ENCODE assay signal across 8 cellular contexts in genomic region chr2:74919827-74920226, GRCh38. TPM values are rescaled to one million over a fixed set of nuclear protein-coding genes. Genes with fewer than 3 reads are reported as not detected.
DNase-seq lines count a peak whose midpoint lies in the region; ATAC-seq, FAIRE-seq and TF ChIP-seq lines count a peak whose summit lies in the region.

No MANE protein-coding gene starts in this region.

- peak; percentile 57 for FAIRE-seq in GM19239 (lab: Jason Lieb, UNC)

- no peak overlapping the region for H3K27ac ChIP-seq in AG04450 (ENCODE audit: low read depth, low read length)

- no peak overlapping the region for H3K27ac Mint-ChIP-seq in activated CD4-positive, alpha-beta T cell treated with anti-CD3 and anti-CD28 coated beads for 36 hours

- no peaks in the 10 kb centered on the region for H3K9me3 Mint-ChIP-seq in activated CD4-positive, alpha-beta T cell treated with anti-CD3 and anti-CD28 coated beads for 36 hours (ENCODE audit: low read depth)

- TF ChIP-seq CTCF in AG04450 (IDR thresholded peaks at IDR 0.05; ENCODE audit: low read depth, low read length): peak; percentile 70
- TF ChIP-seq CTCF in kidney epithelial cell (IDR thresholded peaks at IDR 0.05; ENCODE audit: insufficient read depth, low read length, poor library complexity, severe bottlenecking): peak; percentile 84

- no peak for DNase-seq in AG04450 (ENCODE audit: low read depth, low spot score)
- peak; percentile 58 for DNase-seq in GM19239 (ENCODE audit: insufficient read length, low spot score)
- peak; percentile 64 for DNase-seq in NCI-H1694 (lab: John Stamatoyannopoulos, UW)
- DNase-seq in activated CD4-positive, alpha-beta T cell treated with anti-CD3 and anti-CD28 coated beads for 36 hours: peak; percentile 84
- DNase-seq in cerebellum (ENCODE audit: low spot score): peak; percentile 7
- DNase-seq in kidney epithelial cell (ENCODE audit: low read depth): peak; percentile 5
- DNase-seq in stimulated activated CD4-positive, alpha-beta T cell treated with anti-CD3 and anti-CD28 coated beads, Interleukin-1b, Interleukin-23, amount 100 ng/mL, for 24 hours (ENCODE audit: low read depth in 4 of 4, low spot score in 1 of 4): peak; percentile 54 to 61 (median 58)

- H3K4me3 Mint-ChIP-seq in activated CD4-positive, alpha-beta T cell treated with anti-CD3 and anti-CD28 coated beads for 36 hours: no peak overlapping the region

- CTCF ChIA-PET in AG04450 (lab: Charles Lee): interaction anchor here (0.7 to 2.1 kb wide), 8 partner anchors 9 to 708 kb away, joined by 3 to 8 read pairs (median 4); no protein-coding TSS in a partner anchor
- CTCF ChIA-PET in activated CD4-positive, alpha-beta T cell treated with anti-CD3 and anti-CD28 coated beads for 36 hours (lab: Charles Lee): interaction anchor here (0.5 to 1.8 kb wide), 14 partner anchors 11 to 708 kb away, joined by 3 to 8 read pairs (median 4); partner anchors contain the start of gene TACR1

- H3K36me3 Mint-ChIP-seq in activated CD4-positive, alpha-beta T cell treated with anti-CD3 and anti-CD28 coated beads for 36 hours (ENCODE audit: low read depth): no peaks in the 10 kb centered on the region

- H3K27me3 Mint-ChIP-seq in activated CD4-positive, alpha-beta T cell treated with anti-CD3 and anti-CD28 coated beads for 36 hours: peaks cover 5% of the 10 kb centered on the region

- H3K9me3 ChIP-seq in AG04450 (ENCODE audit: control insufficient read depth, insufficient read depth, low read length): peaks cover 12% of the 10 kb centered on the region; the same call in 1 of the 2 replicates

- H3K4me3 ChIP-seq in AG04450 (ENCODE audit: low read depth, low read length) (peak overlapping the region; percentile 56), kidney epithelial cell (ENCODE audit: low read depth, low read length) (peak overlapping the region; percentile 41)

- ATAC-seq in activated CD4-positive, alpha-beta T cell treated with anti-CD3 and anti-CD28 coated beads for 36 hours: peak; percentile 72
- no peak for ATAC-seq in HG02610 (IDR thresholded peaks at IDR 0.05; ENCODE audit: unreplicated experiment)

- no peaks in the 10 kb centered on the region for H3K36me3 ChIP-seq in kidney epithelial cell (ENCODE audit: control insufficient read depth, insufficient read depth, low read length)

- POLR2A ChIA-PET in AG04450 (lab: Yijun Ruan, JAX): no interaction called here
- POLR2A ChIA-PET in activated CD4-positive, alpha-beta T cell treated with anti-CD3 and anti-CD28 coated beads for 36 hours (lab: Charles Lee): interaction anchor here (0.6 kb wide), 2 partner anchors 89 to 267 kb away, joined by 4 to 5 read pairs; no protein-coding TSS in a partner anchor

- intact Hi-C loops in activated CD4-positive, alpha-beta T cell treated with anti-CD3 and anti-CD28 coated beads for 36 hours (cut with DNase I, micrococcal nuclease): loop anchor here (1.0 to 2.0 kb wide), 6 partner anchors 145 to 708 kb away; no protein-coding TSS in a partner anchor

- no peaks in the 10 kb centered on the region for H3K27me3 ChIP-seq in AG04450 (ENCODE audit: control insufficient read depth, insufficient read depth, low read length)
- peaks cover 2% of the 10 kb centered on the region for H3K27me3 ChIP-seq in kidney epithelial cell (ENCODE audit: control insufficient read depth, insufficient read depth, low read length)

- H3K4me1 Mint-ChIP-seq in activated CD4-positive, alpha-beta T cell treated with anti-CD3 and anti-CD28 coated beads for 36 hours: peaks cover 5% of the 10 kb centered on the region

RNA-seq across cellular contexts. Expression of gene POLE4, which starts 38.6 kb away (rescaled TPM):
- 47.9 and 50.2 TPM in 2 replicates for polyA plus RNA-seq in AG04450 (2011; rRNA removed)
- polyA minus RNA-seq in AG04450 (2011; rRNA and poly(A)+ RNA removed): 11.4 TPM in 2 replicates
- total RNA-seq in activated CD4-positive, alpha-beta T cell treated with anti-CD3 and anti-CD28 coated beads for 36 hours: 10 to 100 TPM; 29.3 to 44.0 TPM
- total RNA-seq in cerebellum: 13.6 TPM
- 15.4 and 18.3 TPM in 2 replicates for total RNA-seq in kidney epithelial cell
